8 cellular contexts compared by ENCODE assay signal in the genomic region with DNA sequence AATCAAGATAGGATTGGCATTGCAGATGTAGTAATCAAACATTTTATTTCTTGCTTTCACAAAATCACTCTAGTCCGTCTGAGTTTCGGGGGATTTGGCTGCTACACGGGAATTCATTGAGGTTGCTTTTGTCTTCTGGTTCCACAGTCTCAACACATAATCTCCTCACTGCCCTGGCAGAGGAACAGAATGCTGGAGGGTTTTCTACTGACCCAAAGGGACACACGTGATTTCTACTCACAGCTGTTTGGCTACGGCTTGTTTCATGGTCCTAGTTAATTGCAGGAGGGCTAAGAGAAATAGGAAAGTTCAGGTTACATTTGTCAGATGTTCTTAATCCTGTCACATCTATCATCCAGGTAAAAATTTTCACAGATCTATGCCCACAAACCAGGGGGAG.
"Had no signal": no experiment of that assay in that cellular context is flagged by ENCODE, and none has a peak within 500 bp of the region (broad histone marks: within the 10 kb centered on the region; RNA-seq: fewer than 3 reads in every experiment).

No MANE protein-coding gene starts in this region.

- ATAC-seq: HCT116, K562 had no signal

- H3K9me3 Mint-ChIP-seq: HFFc6 had no signal

- DNase-seq: GM23248, H7, HFFc6, IMR-90, KG1 had no signal

- H2AFZ ChIP-seq: GM23248 had no signal

- H3K27ac ChIP-seq: GM23248 had no signal

- H3K36me3 ChIP-seq: HAP-1 had no signal

- H3K4me3 ChIP-seq: GM23248, HAP-1, K562 had no signal

- H3K4me1 ChIP-seq: HAP-1 had no signal

- H3K9me3 ChIP-seq: HAP-1 had no signal

- H3K4me3 Mint-ChIP-seq: HFFc6 had no signal
